In genomic region chr2:119157850-119158511, GRCh38 we compare ENCODE assay signal across 22 cellular contexts. TPM values are rescaled to one million over a fixed set of nuclear protein-coding genes. Genes with fewer than 3 reads are reported as not detected.
DNase-seq lines count a peak whose midpoint lies in the region; FAIRE-seq and TF ChIP-seq lines count a peak whose summit lies in the region.
"Had no signal": no experiment of that assay in that cellular context is flagged by ENCODE, and none has a peak within 500 bp of the region (broad histone marks: within the 10 kb centered on the region; RNA-seq: fewer than 3 reads in every experiment).

No MANE protein-coding gene starts in this region.

- no peaks in the 10 kb centered on the region for H3K9me2 ChIP-seq in hepatocyte (replicated peaks; ENCODE audit: insufficient read depth)

- 2% methylated on average over 78 of the region's 78 CpGs for WGBS in HUES64
- 5% methylated on average over 32 of the region's 78 CpGs for WGBS in hepatocyte (ENCODE audit: low lambda C conversion rate, missing lambda C conversion rate)

- H2AFZ ChIP-seq in hepatocyte (peak overlapping the region; percentile 76), parathyroid adenoma (peak overlapping the region; percentile 74)
- H2AFZ ChIP-seq: PC-9 had no signal

- no peaks in the 10 kb centered on the region for H3K9me3 ChIP-seq in HUES64 (ENCODE audit: insufficient read depth, low read depth, low read length)
- H3K9me3 ChIP-seq in hepatocyte (ENCODE audit: low read depth), result no peaks in the 10 kb centered on the region
- H3K9me3 ChIP-seq in parathyroid adenoma (ENCODE audit: control insufficient read depth, low read length), result no peaks in the 10 kb centered on the region
- H3K9me3 ChIP-seq: colonic mucosa had no signal

- peak overlapping the region; percentile 28; the same call in 1 of the 2 replicates for H3K9ac ChIP-seq in HUES64 (ENCODE audit: low read depth, low read length)
- H3K9ac ChIP-seq in parathyroid adenoma, result no peak overlapping the region
- H3K9ac ChIP-seq: BLaER1 had no signal

- FAIRE-seq in GM12891 (lab: Jason Lieb, UNC), result no peak
- FAIRE-seq: D721Med, keratinocyte had no signal

- H3K4me3 ChIP-seq in HUES64 (ENCODE audit: low read length), result peak overlapping the region; percentile 58
- no peak overlapping the region for H3K4me3 ChIP-seq in hepatocyte
- H3K4me3 ChIP-seq in parathyroid adenoma (ENCODE audit: low read depth, low read length), result no peak overlapping the region
- H3K4me3 ChIP-seq: BLaER1, colonic mucosa, PC-9 had no signal

- peak overlapping the region; percentile 85 for H3K4me2 ChIP-seq in hepatocyte
- no peak overlapping the region for H3K4me2 ChIP-seq in parathyroid adenoma (ENCODE audit: low read length)
- H3K4me2 ChIP-seq: BLaER1, PC-9 had no signal

- H3K27me3 ChIP-seq in HUES64 (ENCODE audit: insufficient read depth, low read length) (peaks cover 76% of the 10 kb centered on the region), hepatocyte (peaks cover 95% of the 10 kb centered on the region), parathyroid adenoma (ENCODE audit: control insufficient read depth, insufficient read depth, low read length) (peaks cover 6% of the 10 kb centered on the region)

- H3K79me2 ChIP-seq in hepatocyte (no peaks in the 10 kb centered on the region), parathyroid adenoma (no peaks in the 10 kb centered on the region)

- H3K4me1 ChIP-seq in HUES64 (ENCODE audit: insufficient read depth, low read length), result peaks cover 21% of the 10 kb centered on the region
- H3K4me1 ChIP-seq in hepatocyte (ENCODE audit: insufficient read depth), result peaks cover 7% of the 10 kb centered on the region
- H3K4me1 ChIP-seq in parathyroid adenoma, result no peaks in the 10 kb centered on the region
- H3K4me1 ChIP-seq: BLaER1, colonic mucosa had no signal

- no peaks in the 10 kb centered on the region for H3K36me3 ChIP-seq in HUES64 (ENCODE audit: insufficient read depth, low read length)
- H3K36me3 ChIP-seq in hepatocyte (replicated peaks; ENCODE audit: insufficient read depth, low read depth), result no peaks in the 10 kb centered on the region
- H3K36me3 ChIP-seq in parathyroid adenoma (ENCODE audit: control insufficient read depth, insufficient read depth, low read length), result no peaks in the 10 kb centered on the region
- H3K36me3 ChIP-seq: BLaER1, colonic mucosa had no signal

- TF ChIP-seq CTCF in hepatocyte (IDR thresholded peaks at IDR 0.05; ENCODE audit: poor library complexity) (no peak), parathyroid adenoma (IDR thresholded peaks at IDR 0.05) (no peak)

- H4K20me1 ChIP-seq in hepatocyte (ENCODE audit: insufficient read depth, poor library complexity, severe bottlenecking), result no peaks in the 10 kb centered on the region
- H4K20me1 ChIP-seq: BLaER1 had no signal

- H3K27ac ChIP-seq in HUES64 (ENCODE audit: low read depth, low read length) (no peak overlapping the region), hepatocyte (no peak overlapping the region), parathyroid adenoma (no peak overlapping the region)
- H3K27ac ChIP-seq: BLaER1, colonic mucosa, PC-9, VCaP had no signal

- DNase-seq in NCI-H2171 treated with DMSO at 0.1 percent for 48 hours (lab: John Stamatoyannopoulos, UW) (peak; percentile 40), NCI-H2171 (lab: John Stamatoyannopoulos, UW) (no peak), hepatocyte (ENCODE audit: low spot score) (no peak), GM12891 (ENCODE audit: insufficient read length, low spot score) (no peak), NAMALWA (ENCODE audit: low spot score) (no peak)
- no peak for DNase-seq in activated naive CD4-positive, alpha-beta T cell treated with anti-CD3 and anti-CD28 coated beads, Interleukin-2, amount 50 U/mL, for 16 hours
- DNase-seq: activated CD8-positive, alpha-beta memory T cell treated with anti-CD3 and anti-CD28 coated beads, Interleukin-2, amount 50 U/mL, for 4 hours; colonic mucosa; KG1; NCI-H2107; PC-9; stimulated activated CD4-positive, alpha-beta T cell treated with anti-CD3 and anti-CD28 coated beads, Interleukin-12 subunit alpha, Interleukin-12 subunit beta, amount 100 ng/mL, for 4 hours; T-helper 17 cell had no signal

- no peak for TF ChIP-seq POLR2A in GM12891 (IDR thresholded peaks at IDR 0.05; ENCODE audit: low read depth, low read length)

TF ChIP-seq in GM12891, 5 proteins besides CTCF, POLR2A, EP300 and RAD21:
- TF ChIP-seq TAF1 (IDR thresholded peaks at IDR 0.05; ENCODE audit: low read depth, low read length) (no peak), POLR2AphosphoS5 (IDR thresholded peaks at IDR 0.05; ENCODE audit: low read depth, low read length) (no peak), PAX5 (IDR thresholded peaks at IDR 0.05; ENCODE audit: insufficient read depth, low read length, severe bottlenecking) (no peak), POU2F2 (IDR thresholded peaks at IDR 0.05; ENCODE audit: low read depth, low read length) (no peak), SPI1 (IDR thresholded peaks at IDR 0.05; ENCODE audit: low read depth, low read length) (no peak)

RNA-seq across cellular contexts. Expression of gene C1QL2, which starts 0.6 kb away (rescaled TPM):
- polyA plus RNA-seq in HUES64 (2013, experiment 1 of 2), result 0.55 TPM
- 0.44 TPM for polyA plus RNA-seq in HUES64 (2013, experiment 2 of 2)
- 3.7 and 4.9 TPM in 2 replicates for total RNA-seq in hepatocyte
- 9.9 and 12.9 TPM in 2 replicates for polyA plus RNA-seq in hepatocyte
- not detected for polyA plus RNA-seq in GM12891 (2012; ENCODE audit: low read depth, missing spikeins)
- total RNA-seq: colonic mucosa, lung microvascular endothelial cell, osteoblast, PC-9, T-helper 17 cell, urinary bladder had no signal
- polyA plus RNA-seq: keratinocyte had no signal
